ENCODE assay signal across 18 cellular contexts in the genomic region with DNA sequence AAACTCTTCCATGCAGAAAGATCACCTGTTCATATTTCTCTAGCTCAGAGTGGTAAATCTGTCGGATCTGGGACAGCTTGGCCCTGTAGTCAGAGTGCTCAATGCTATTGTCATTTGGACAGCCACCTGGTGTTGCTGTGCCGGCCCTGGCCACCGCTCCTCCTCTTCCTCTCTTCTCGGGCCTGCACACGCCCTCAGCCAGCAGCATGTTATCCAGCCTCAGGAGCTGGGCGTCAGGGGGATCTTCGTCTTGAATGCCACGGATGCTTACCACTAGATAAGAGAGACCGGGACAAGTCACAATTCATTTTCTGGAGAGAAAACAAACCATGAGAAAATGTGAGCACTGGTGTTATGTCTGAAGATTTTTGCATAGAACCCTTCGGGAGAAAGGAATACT. TPM values are rescaled to one million over a fixed set of nuclear protein-coding genes. Genes with fewer than 3 reads are reported as not detected.
DNase-seq lines count a peak whose midpoint lies in the region; ATAC-seq and TF ChIP-seq lines count a peak whose summit lies in the region.
"Had no signal": no experiment of that assay in that cellular context is flagged by ENCODE, and none has a peak within 500 bp of the region (broad histone marks: within the 10 kb centered on the region; RNA-seq: fewer than 3 reads in every experiment).

No MANE protein-coding gene starts in this region.

- peak overlapping the region; percentile 80 for H3K27ac Mint-ChIP-seq in T-helper 17 cell
- peak overlapping the region; percentile 70 for H3K27ac Mint-ChIP-seq in glutamatergic neuron (ENCODE audit: unreplicated experiment)

- DNase-seq in MM.1S (no peak), T-helper 17 cell (no peak), glutamatergic neuron (no peak), BE2C (no peak)
- DNase-seq in effector CD4-positive, alpha-beta T cell = no peak
- DNase-seq: ACHN, DMS79, KBM-7, MV-4-11, NCI-H187, NCI-H2107, NCI-H2227 treated with DMSO at 0.1 percent for 48 hours, NCI-H510A treated with DMSO at 0.1 percent for 48 hours, NCI-H774, OCI-M1, SIG-M5 had no signal

- TF ChIP-seq CTCF in MM.1S (IDR thresholded peaks at IDR 0.05; ENCODE audit: low read length) (no peak), glutamatergic neuron (IDR thresholded peaks at IDR 0.05; ENCODE audit: partially characterized antibody, unreplicated experiment) (no peak), BE2C (IDR thresholded peaks at IDR 0.05; ENCODE audit: low read depth, low read length) (no peak)

- H3K4me1 ChIP-seq in MM.1S (ENCODE audit: low read length) = no peaks in the 10 kb centered on the region
- no peaks in the 10 kb centered on the region for H3K4me1 ChIP-seq in BE2C

- peaks cover 11% of the 10 kb centered on the region for H3K4me1 Mint-ChIP-seq in T-helper 17 cell
- H3K4me1 Mint-ChIP-seq in glutamatergic neuron (ENCODE audit: low read depth, unreplicated experiment) = peaks cover 13% of the 10 kb centered on the region

- H4K20me1 ChIP-seq in MM.1S (ENCODE audit: insufficient read depth, low read length) = no peaks in the 10 kb centered on the region

- no peaks in the 10 kb centered on the region for H3K79me2 ChIP-seq in MM.1S (ENCODE audit: low read length)

- peaks cover 10% of the 10 kb centered on the region for H3K9me3 Mint-ChIP-seq in glutamatergic neuron (ENCODE audit: unreplicated experiment)

- ATAC-seq in T-helper 17 cell = no peak
- ATAC-seq: SK-N-SH treated with all-trans-retinoic acid at 6 μM for 48 hours had no signal

- H3K27me3 ChIP-seq in MM.1S (replicated peaks; ENCODE audit: insufficient read depth, low read length) (no peaks in the 10 kb centered on the region; the same call in 1 of the 2 replicates), BE2C (no peaks in the 10 kb centered on the region)

- no peaks in the 10 kb centered on the region for H3F3A ChIP-seq in MM.1S (ENCODE audit: insufficient read depth, low read length)

- H3K4me2 ChIP-seq in MM.1S (ENCODE audit: low read depth, low read length) = 0 out of 2 replicates have a peak overlapping the region, but pooled peaks have one; percentile 27

- H3K9me2 ChIP-seq in MM.1S (replicated peaks; ENCODE audit: insufficient read depth, low read length) = no peaks in the 10 kb centered on the region

- H3K36me3 ChIP-seq in MM.1S (replicated peaks; ENCODE audit: insufficient read depth, low read length) (no peaks in the 10 kb centered on the region), BE2C (no peaks in the 10 kb centered on the region)

- H3K27me3 Mint-ChIP-seq in T-helper 17 cell (no peaks in the 10 kb centered on the region), glutamatergic neuron (ENCODE audit: unreplicated experiment) (peaks cover 7% of the 10 kb centered on the region)

- H3K9ac ChIP-seq in MM.1S (ENCODE audit: low read length) = no peak overlapping the region

- H3K36me3 Mint-ChIP-seq in T-helper 17 cell (ENCODE audit: low read depth) (peaks cover 11% of the 10 kb centered on the region), glutamatergic neuron (ENCODE audit: unreplicated experiment) (peaks cover 13% of the 10 kb centered on the region)

- H3K9me3 ChIP-seq in MM.1S (replicated peaks; ENCODE audit: insufficient read depth, low read length) (no peaks in the 10 kb centered on the region), T-helper 17 cell (ENCODE audit: control insufficient read depth, low read length, poor library complexity, severe bottlenecking) (no peaks in the 10 kb centered on the region), BE2C (peaks cover 3% of the 10 kb centered on the region; the same call in 1 of the 2 replicates)

- H3K4me3 Mint-ChIP-seq in T-helper 17 cell (no peak overlapping the region), glutamatergic neuron (ENCODE audit: unreplicated experiment) (no peak overlapping the region)

- H3K4me3 ChIP-seq in MM.1S (ENCODE audit: low read length) (no peak overlapping the region), BE2C (ENCODE audit: low read depth, low read length) (no peak overlapping the region)

- H3K27ac ChIP-seq in MM.1S (ENCODE audit: low read length) = no peak overlapping the region
- H3K27ac ChIP-seq: C4-2B had no signal

- H2AFZ ChIP-seq in MM.1S (ENCODE audit: low read length) = no peak overlapping the region

RNA-seq across cellular contexts. Expression of gene CILP2, which starts 32.5 kb away (rescaled TPM):
- total RNA-seq in T-helper 17 cell (under 1 TPM; 0.73 to 0.99 TPM), glutamatergic neuron (ENCODE audit: unreplicated experiment) (40.9 TPM)
- polyA plus RNA-seq in BE2C (2012; ENCODE audit: insufficient read depth, insufficient read length, low read depth) = not detected

RNA-seq across cellular contexts. Expression of gene YJEFN3, which starts 41.9 kb away (rescaled TPM):
- total RNA-seq in T-helper 17 cell (1 to 10 TPM; 3.0 to 6.1 TPM), glutamatergic neuron (ENCODE audit: unreplicated experiment) (21.6 TPM)
- polyA plus RNA-seq in BE2C (2012; ENCODE audit: insufficient read depth, insufficient read length, low read depth) = 2.4 TPM

RNA-seq across cellular contexts. Expression of gene PBX4, which starts 47.9 kb away (rescaled TPM):
- total RNA-seq in T-helper 17 cell (10 to 100 TPM; 49.7 to 58.4 TPM), glutamatergic neuron (ENCODE audit: unreplicated experiment) (56.1 TPM)
- 1.7 TPM for polyA plus RNA-seq in BE2C (2012; ENCODE audit: insufficient read depth, insufficient read length, low read depth)

RNA-seq across cellular contexts. Expression of gene NDUFA13, which starts 54.5 kb away (rescaled TPM):
- total RNA-seq in T-helper 17 cell (100 to 1,000 TPM; 175 to 195 TPM), glutamatergic neuron (ENCODE audit: unreplicated experiment) (394 TPM)
- polyA plus RNA-seq in BE2C (2012; ENCODE audit: insufficient read depth, insufficient read length, low read depth) = 1,465 TPM

RNA-seq across cellular contexts. Expression of gene TSSK6, which starts 55.2 kb away (rescaled TPM):
- 1 to 10 TPM; 3.8 to 3.9 TPM for total RNA-seq in T-helper 17 cell
- total RNA-seq in glutamatergic neuron (ENCODE audit: unreplicated experiment) = 1.7 TPM
- 1.5 TPM for polyA plus RNA-seq in BE2C (2012; ENCODE audit: insufficient read depth, insufficient read length, low read depth)

Comparison
In these comparisons a context has a peak if more than half of its experiments do, and no peak if none do; other contexts are left out.
1. RNA of gene CILP2, which starts 32.5 kb away (total RNA-seq): 40.9 TPM in glutamatergic neuron (single experiment); 0.73 to 0.99 TPM in T-helper 17 cell; every median in the first group is over 10 times any median in the second.